ENCODE assay signal across 2 cellular contexts in the genomic region with DNA sequence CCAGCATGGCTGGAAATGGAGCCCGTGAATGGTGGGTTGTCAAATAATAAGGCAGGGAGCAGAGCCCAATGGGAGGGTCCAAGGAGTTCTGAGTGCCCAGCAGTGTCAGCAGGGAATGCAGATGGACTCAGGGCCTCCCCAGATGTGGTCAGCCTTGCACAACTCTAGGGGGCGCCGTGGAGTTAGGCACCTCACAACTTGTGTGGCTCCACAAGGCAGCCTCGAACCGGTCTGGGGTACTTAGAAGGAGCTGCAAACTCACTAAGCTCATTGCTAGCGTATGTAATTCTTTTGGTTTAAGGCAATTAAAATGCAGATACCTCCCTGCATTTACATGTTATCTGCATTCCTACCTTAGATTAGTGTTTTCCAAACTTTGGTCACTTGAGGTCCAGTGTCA.
TF ChIP-seq lines count a peak whose summit lies in the region.

No MANE protein-coding gene starts in this region.

TF ChIP-seq in SK-N-SH, 30 proteins besides CTCF, POLR2A, EP300 and RAD21 (continued from another document):
- no peak for TF ChIP-seq RCOR1 (IDR thresholded peaks at IDR 0.05; ENCODE audit: low read length)
- TF ChIP-seq, protein P1, sequence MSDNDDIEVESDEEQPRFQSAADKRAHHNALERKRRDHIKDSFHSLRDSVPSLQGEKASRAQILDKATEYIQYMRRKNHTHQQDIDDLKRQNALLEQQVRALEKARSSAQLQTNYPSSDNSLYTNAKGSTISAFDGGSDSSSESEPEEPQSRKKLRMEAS (IDR thresholded peaks at IDR 0.05; ENCODE audit: low read depth): no peak
- no peak for TF ChIP-seq GATA2 (CRISPR knock-in tag; IDR thresholded peaks at IDR 0.05)
- no peak for TF ChIP-seq FOSL2 (IDR thresholded peaks at IDR 0.05; ENCODE audit: borderline replicate concordance, low read depth)
- TF ChIP-seq JUND (IDR thresholded peaks at IDR 0.05): no peak

TF ChIP-seq in SK-N-SH treated with all-trans-retinoic acid at 6 μM for 48 hours, 23 proteins besides CTCF, POLR2A, EP300 and RAD21 (continued from another document):
- no peak for TF ChIP-seq ZFP30 (CRISPR knock-in tag; IDR thresholded peaks at IDR 0.05)
- TF ChIP-seq, protein P2, sequence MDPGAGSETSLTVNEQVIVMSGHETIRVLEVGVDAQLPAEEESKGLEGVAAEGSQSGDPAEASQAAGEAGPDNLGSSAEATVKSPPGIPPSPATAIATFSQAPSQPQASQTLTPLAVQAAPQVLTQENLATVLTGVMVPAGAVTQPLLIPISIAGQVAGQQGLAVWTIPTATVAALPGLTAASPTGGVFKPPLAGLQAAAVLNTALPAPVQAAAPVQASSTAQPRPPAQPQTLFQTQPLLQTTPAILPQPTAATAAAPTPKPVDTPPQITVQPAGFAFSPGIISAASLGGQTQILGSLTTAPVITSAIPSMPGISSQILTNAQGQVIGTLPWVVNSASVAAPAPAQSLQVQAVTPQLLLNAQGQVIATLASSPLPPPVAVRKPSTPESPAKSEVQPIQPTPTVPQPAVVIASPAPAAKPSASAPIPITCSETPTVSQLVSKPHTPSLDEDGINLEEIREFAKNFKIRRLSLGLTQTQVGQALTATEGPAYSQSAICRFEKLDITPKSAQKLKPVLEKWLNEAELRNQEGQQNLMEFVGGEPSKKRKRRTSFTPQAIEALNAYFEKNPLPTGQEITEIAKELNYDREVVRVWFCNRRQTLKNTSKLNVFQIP (CRISPR knock-in tag; IDR thresholded peaks at IDR 0.05; ENCODE audit: borderline replicate concordance, low read depth): no peak
- TF ChIP-seq BACH2 (CRISPR knock-in tag; IDR thresholded peaks at IDR 0.05; ENCODE audit: borderline replicate concordance): no peak
- no peak for TF ChIP-seq ZC3H10 (CRISPR knock-in tag; IDR thresholded peaks at IDR 0.05)
- TF ChIP-seq ISL1 (CRISPR knock-in tag; IDR thresholded peaks at IDR 0.05): no peak
- TF ChIP-seq ESRRG (CRISPR knock-in tag; IDR thresholded peaks at IDR 0.05): no peak
- TF ChIP-seq ZNF565 (CRISPR knock-in tag; conservative IDR thresholded peaks at IDR 0.05; ENCODE audit: low read depth): no peak
